In genomic region chr14:99728231-99728920, GRCh38 we compare ENCODE assay signal across 21 cellular contexts. TPM values are rescaled to one million over a fixed set of nuclear protein-coding genes. Genes with fewer than 3 reads are reported as not detected.
A peak's percentile ranks its signal among the peaks of the same experiment; 100 is the strongest.
DNase-seq lines count a peak whose midpoint lies in the region; ATAC-seq and TF ChIP-seq lines count a peak whose summit lies in the region.
"Had no signal": no experiment of that assay in that cellular context is flagged by ENCODE, and none has a peak within 500 bp of the region (broad histone marks: within the 10 kb centered on the region; RNA-seq: fewer than 3 reads in every experiment).

No MANE protein-coding gene starts in this region.

- H3K27me3 ChIP-seq in ascending aorta (no peaks in the 10 kb centered on the region), tibial artery (peaks cover 0 to 29% of the 10 kb centered on the region in 2 donors)

- peaks cover 3 to 13% of the 10 kb centered on the region in 2 donors for H3K4me1 ChIP-seq in ascending aorta
- peaks cover 0 to 37% (median 20%) of the 10 kb centered on the region in 4 donors for H3K4me1 ChIP-seq in tibial artery
- H3K4me1 ChIP-seq: foreskin keratinocyte had no signal

- no peak for ATAC-seq in HG02610 (IDR thresholded peaks at IDR 0.05; ENCODE audit: unreplicated experiment)
- ATAC-seq: foreskin keratinocyte; K562; stimulated activated memory B cell treated with anti-CD40 and anti-IgM and Interleukin-4, amounts not matched to agents 10 μg/mL and 1 μg/mL and 100 μg/mL, for 72 hours had no signal

- peaks cover 78% of the 10 kb centered on the region for H3K27me3 Mint-ChIP-seq in activated naive CD4-positive, alpha-beta T cell treated with anti-CD3 and anti-CD28 coated beads, Interleukin-2, amount 10 ng/mL, durations not matched to agents 7 days and 5 days

- no peak for TF ChIP-seq CTCF in ascending aorta (IDR thresholded peaks at IDR 0.05)
- TF ChIP-seq CTCF in tibial artery (IDR thresholded peaks at IDR 0.05): no peak

- H3K27ac ChIP-seq in ascending aorta: no peak overlapping the region
- no peak overlapping the region for H3K27ac ChIP-seq in tibial artery
- no peak overlapping the region for H3K27ac ChIP-seq in substantia nigra (ENCODE audit: low read depth, low read length, poor library complexity, severe bottlenecking)
- H3K27ac ChIP-seq: foreskin keratinocyte, HL-60 had no signal

- H3K36me3 ChIP-seq in ascending aorta (no peaks in the 10 kb centered on the region), tibial artery (no peaks in the 10 kb centered on the region)

- no peak overlapping the region for H3K4me3 ChIP-seq in ascending aorta
- H3K4me3 ChIP-seq in tibial artery: no peak overlapping the region
- H3K4me3 ChIP-seq: K562 had no signal

- no peaks in the 10 kb centered on the region for H3K36me3 Mint-ChIP-seq in activated naive CD4-positive, alpha-beta T cell treated with anti-CD3 and anti-CD28 coated beads, Interleukin-2, amount 10 ng/mL, durations not matched to agents 7 days and 5 days
- H3K36me3 Mint-ChIP-seq: CD4-positive, CD25-positive, alpha-beta regulatory T cell; stimulated activated memory B cell treated with anti-CD40 and anti-IgM and Interleukin-4, amounts not matched to agents 10 μg/mL and 1 μg/mL and 100 μg/mL, for 72 hours had no signal

- H3K9me3 ChIP-seq in ascending aorta: no peaks in the 10 kb centered on the region
- H3K9me3 ChIP-seq in tibial artery: no peaks in the 10 kb centered on the region

- intact Hi-C loops in ascending aorta (cut with DNase I) (no loop called here), tibial artery (cut with DNase I; ENCODE audit: low total_unique reads) (no loop called here)

- no peaks in the 10 kb centered on the region for H3K9me3 Mint-ChIP-seq in activated naive CD4-positive, alpha-beta T cell treated with anti-CD3 and anti-CD28 coated beads, Interleukin-2, amount 10 ng/mL, durations not matched to agents 7 days and 5 days
- H3K9me3 Mint-ChIP-seq: stimulated activated memory B cell treated with anti-CD40 and anti-IgM and Interleukin-4, amounts not matched to agents 10 μg/mL and 1 μg/mL and 100 μg/mL, for 72 hours had no signal

- H3K4me3 Mint-ChIP-seq in activated naive CD4-positive, alpha-beta T cell treated with anti-CD3 and anti-CD28 coated beads, Interleukin-2, amount 10 ng/mL, durations not matched to agents 7 days and 5 days: no peak overlapping the region
- H3K4me3 Mint-ChIP-seq: CD4-positive, CD25-positive, alpha-beta regulatory T cell; stimulated activated memory B cell treated with anti-CD40 and anti-IgM and Interleukin-4, amounts not matched to agents 10 μg/mL and 1 μg/mL and 100 μg/mL, for 72 hours had no signal

- CTCF ChIA-PET in activated naive CD4-positive, alpha-beta T cell treated with anti-CD3 and anti-CD28 coated beads, Interleukin-2, amount 10 ng/mL, durations not matched to agents 7 days and 5 days (lab: Charles Lee): interaction anchor here (4.2 kb wide), 1 partner anchor 156 kb away, joined by 29 read pairs; no protein-coding TSS in a partner anchor

- peak; percentile 16 for DNase-seq in activated naive CD4-positive, alpha-beta T cell treated with anti-CD3 and anti-CD28 coated beads, Interleukin-2, amount 10 ng/mL, durations not matched to agents 7 days and 5 days
- DNase-seq in activated naive CD4-positive, alpha-beta T cell treated with Interleukin-2 at 50 U/mL for 16 hours: no peak
- DNase-seq in ascending aorta (ENCODE audit: low spot score in 2 of 2) (peak; percentile 4 to 47), mesenteric fat pad (ENCODE audit: low spot score) (peak; percentile 78), tibial artery (peak; percentile 18 to 62), dedifferentiated amniotic fluid mesenchymal stem cell (ENCODE audit: extremely low spot score) (no peak), substantia nigra (lab: John Stamatoyannopoulos, UW) (no peak)
- DNase-seq: activated CD4-positive, alpha-beta T cell treated with anti-CD3 and anti-CD28 coated beads for 48 hours; activated T-cell treated with anti-CD3 and anti-CD28 coated beads, Interleukin-2, amount 50 U/mL, for 48 hours; amygdala; CD4-positive, CD25-positive, alpha-beta regulatory T cell; foreskin keratinocyte; GOT3; NCI-H2081; T-helper 9 cell had no signal

- H3K4me1 Mint-ChIP-seq in activated naive CD4-positive, alpha-beta T cell treated with anti-CD3 and anti-CD28 coated beads, Interleukin-2, amount 10 ng/mL, durations not matched to agents 7 days and 5 days: peaks cover 2% of the 10 kb centered on the region
- H3K4me1 Mint-ChIP-seq: stimulated activated memory B cell treated with anti-CD40 and anti-IgM and Interleukin-4, amounts not matched to agents 10 μg/mL and 1 μg/mL and 100 μg/mL, for 72 hours had no signal

- no peak overlapping the region for H3K27ac Mint-ChIP-seq in activated naive CD4-positive, alpha-beta T cell treated with anti-CD3 and anti-CD28 coated beads, Interleukin-2, amount 10 ng/mL, durations not matched to agents 7 days and 5 days
- H3K27ac Mint-ChIP-seq: CD4-positive, CD25-positive, alpha-beta regulatory T cell; progenitor cell of endocrine pancreas; stimulated activated memory B cell treated with anti-CD40 and anti-IgM and Interleukin-4, amounts not matched to agents 10 μg/mL and 1 μg/mL and 100 μg/mL, for 72 hours had no signal

RNA-seq across cellular contexts. Expression of gene CYP46A1, which starts 44.3 kb away (rescaled TPM):
- not detected for total RNA-seq in ascending aorta
- total RNA-seq in mesenteric fat pad: 3.1 TPM
- total RNA-seq: CD4-positive, CD25-positive, alpha-beta regulatory T cell; K562; SK-MEL-5 had no signal

Comparison
In these comparisons a context has a peak if more than half of its experiments do, and no peak if none do; other contexts are left out.
1. DNase-seq: peak in activated naive CD4-positive, alpha-beta T cell treated with anti-CD3 and anti-CD28 coated beads, Interleukin-2, amount 10 ng/mL, durations not matched to agents 7 days and 5 days (single experiment), ascending aorta (2 of 2), mesenteric fat pad (single experiment) and tibial artery (2 of 2); none in activated naive CD4-positive, alpha-beta T cell treated with Interleukin-2 at 50 U/mL for 16 hours (single experiment), dedifferentiated amniotic fluid mesenchymal stem cell (single experiment) and substantia nigra (0 of 49).